In genomic region chr14:89277229-89277628, GRCh38 we compare ENCODE assay signal across 16 cellular contexts.
DNase-seq lines count a peak whose midpoint lies in the region; ATAC-seq and TF ChIP-seq lines count a peak whose summit lies in the region.
"Had no signal": no experiment of that assay in that cellular context is flagged by ENCODE, and none has a peak within 500 bp of the region (broad histone marks: within the 10 kb centered on the region; RNA-seq: fewer than 3 reads in every experiment).

No MANE protein-coding gene starts in this region.

- CTCF ChIA-PET in activated CD8-positive, alpha-beta T cell treated with anti-CD3 and anti-CD28 coated beads for 36 hours (lab: Charles Lee): no interaction called here
- CTCF ChIA-PET in activated CD8-positive, alpha-beta T cell treated with anti-CD3 and anti-CD28 coated beads, Interleukin-2, amount 10 ng/mL, durations not matched to agents 7 days and 5 days (lab: Charles Lee): interaction anchor here (1.0 kb wide), 1 partner anchor 75 kb away, joined by 4 read pairs; no protein-coding TSS in a partner anchor
- CTCF ChIA-PET in activated CD4-positive, alpha-beta memory T cell treated with anti-CD3 and anti-CD28 coated beads for 36 hours (lab: Charles Lee): no interaction called here

- POLR2A ChIA-PET in activated CD8-positive, alpha-beta T cell treated with anti-CD3 and anti-CD28 coated beads for 36 hours (lab: Charles Lee): interaction anchor here (0.6 kb wide), 1 partner anchor 81 kb away, joined by 3 read pairs; no protein-coding TSS in a partner anchor
- POLR2A ChIA-PET in activated CD8-positive, alpha-beta T cell treated with anti-CD3 and anti-CD28 coated beads, Interleukin-2, amount 10 ng/mL, durations not matched to agents 7 days and 5 days (lab: Charles Lee): interaction anchor here (0.9 kb wide), 1 partner anchor 139 kb away, joined by 3 read pairs; no protein-coding TSS in a partner anchor
- POLR2A ChIA-PET in activated CD4-positive, alpha-beta memory T cell treated with anti-CD3 and anti-CD28 coated beads for 36 hours (lab: Charles Lee): interaction anchor here (1.1 kb wide), 1 partner anchor 88 kb away, joined by 3 read pairs; no protein-coding TSS in a partner anchor

- no peaks in the 10 kb centered on the region for H3K27me3 Mint-ChIP-seq in activated CD8-positive, alpha-beta T cell treated with anti-CD3 and anti-CD28 coated beads for 36 hours
- no peaks in the 10 kb centered on the region for H3K27me3 Mint-ChIP-seq in activated CD8-positive, alpha-beta T cell treated with anti-CD3 and anti-CD28 coated beads, Interleukin-2, amount 10 ng/mL, durations not matched to agents 7 days and 5 days (ENCODE audit: low read depth)
- H3K27me3 Mint-ChIP-seq in activated CD4-positive, alpha-beta memory T cell treated with anti-CD3 and anti-CD28 coated beads for 36 hours: no peaks in the 10 kb centered on the region
- H3K27me3 Mint-ChIP-seq in natural killer cell treated with Interleukin-12 subunit alpha and Interleukin-12 subunit beta and Interleukin-15 and Interleukin-18, amount 100 ng/mL, for 72 hours: no peaks in the 10 kb centered on the region

- ATAC-seq in activated CD8-positive, alpha-beta T cell treated with anti-CD3 and anti-CD28 coated beads for 36 hours: peak; percentile 10
- ATAC-seq in activated CD8-positive, alpha-beta T cell treated with anti-CD3 and anti-CD28 coated beads, Interleukin-2, amount 10 ng/mL, durations not matched to agents 7 days and 5 days: no peak
- no peak for ATAC-seq in natural killer cell treated with Interleukin-12 subunit alpha and Interleukin-12 subunit beta and Interleukin-15 and Interleukin-18, amount 100 ng/mL, for 72 hours
- no peak for ATAC-seq in HG02852 (IDR thresholded peaks at IDR 0.05; ENCODE audit: unreplicated experiment)
- ATAC-seq: CD8-positive, alpha-beta T cell; left colon had no signal

- H3K9me3 Mint-ChIP-seq in activated CD8-positive, alpha-beta T cell treated with anti-CD3 and anti-CD28 coated beads for 36 hours: peaks cover 9% of the 10 kb centered on the region
- no peaks in the 10 kb centered on the region for H3K9me3 Mint-ChIP-seq in activated CD8-positive, alpha-beta T cell treated with anti-CD3 and anti-CD28 coated beads, Interleukin-2, amount 10 ng/mL, durations not matched to agents 7 days and 5 days (ENCODE audit: insufficient read depth)
- no peaks in the 10 kb centered on the region for H3K9me3 Mint-ChIP-seq in activated CD4-positive, alpha-beta memory T cell treated with anti-CD3 and anti-CD28 coated beads for 36 hours
- peaks cover 6% of the 10 kb centered on the region for H3K9me3 Mint-ChIP-seq in natural killer cell treated with Interleukin-12 subunit alpha and Interleukin-12 subunit beta and Interleukin-15 and Interleukin-18, amount 100 ng/mL, for 72 hours
- H3K9me3 Mint-ChIP-seq: activated naive CD4-positive, alpha-beta T cell treated with anti-CD3 and anti-CD28 coated beads for 36 hours; CD8-positive, alpha-beta T cell had no signal

- no peak for TF ChIP-seq CTCF in activated CD8-positive, alpha-beta T cell treated with anti-CD3 and anti-CD28 coated beads for 36 hours (IDR thresholded peaks at IDR 0.05)

- peaks cover 76% of the 10 kb centered on the region for H3K36me3 Mint-ChIP-seq in activated CD8-positive, alpha-beta T cell treated with anti-CD3 and anti-CD28 coated beads for 36 hours (ENCODE audit: low read depth)
- peaks cover 51% of the 10 kb centered on the region for H3K36me3 Mint-ChIP-seq in activated CD8-positive, alpha-beta T cell treated with anti-CD3 and anti-CD28 coated beads, Interleukin-2, amount 10 ng/mL, durations not matched to agents 7 days and 5 days (ENCODE audit: low read depth)
- H3K36me3 Mint-ChIP-seq in activated CD4-positive, alpha-beta memory T cell treated with anti-CD3 and anti-CD28 coated beads for 36 hours: peaks cover 28% of the 10 kb centered on the region
- H3K36me3 Mint-ChIP-seq in natural killer cell treated with Interleukin-12 subunit alpha and Interleukin-12 subunit beta and Interleukin-15 and Interleukin-18, amount 100 ng/mL, for 72 hours: peaks cover 32% of the 10 kb centered on the region

- peak overlapping the region; percentile 41 for H3K4me3 Mint-ChIP-seq in activated CD8-positive, alpha-beta T cell treated with anti-CD3 and anti-CD28 coated beads for 36 hours
- no peak overlapping the region for H3K4me3 Mint-ChIP-seq in activated CD8-positive, alpha-beta T cell treated with anti-CD3 and anti-CD28 coated beads, Interleukin-2, amount 10 ng/mL, durations not matched to agents 7 days and 5 days
- H3K4me3 Mint-ChIP-seq in activated CD4-positive, alpha-beta memory T cell treated with anti-CD3 and anti-CD28 coated beads for 36 hours: no peak overlapping the region
- peak overlapping the region; percentile 70 for H3K4me3 Mint-ChIP-seq in natural killer cell treated with Interleukin-12 subunit alpha and Interleukin-12 subunit beta and Interleukin-15 and Interleukin-18, amount 100 ng/mL, for 72 hours
- H3K4me3 Mint-ChIP-seq: activated naive CD4-positive, alpha-beta T cell treated with anti-CD3 and anti-CD28 coated beads for 36 hours; CD8-positive, alpha-beta T cell had no signal

- DNase-seq in activated CD8-positive, alpha-beta T cell treated with anti-CD3 and anti-CD28 coated beads for 36 hours: peak; percentile 16
- DNase-seq in activated CD8-positive, alpha-beta T cell treated with anti-CD3 and anti-CD28 coated beads, Interleukin-2, amount 10 ng/mL, durations not matched to agents 7 days and 5 days: no peak
- DNase-seq in NCI-H2107 (lab: John Stamatoyannopoulos, UW): peak; percentile 92
- DNase-seq in activated CD4-positive, alpha-beta memory T cell treated with anti-CD3 and anti-CD28 coated beads for 36 hours: no peak
- no peak for DNase-seq in natural killer cell treated with Interleukin-12 subunit alpha and Interleukin-12 subunit beta and Interleukin-15 and Interleukin-18, amount 100 ng/mL, for 72 hours (ENCODE audit: low spot score)
- DNase-seq in AML-193 (lab: John Stamatoyannopoulos, UW): no peak
- DNase-seq in globus pallidus (ENCODE audit: low spot score): no peak
- DNase-seq: activated CD4-positive, alpha-beta T cell treated with anti-CD3 and anti-CD28 coated beads, Interleukin-2, amount 50 U/mL, for 4 hours; activated naive CD4-positive, alpha-beta T cell treated with anti-CD3 and anti-CD28 coated beads for 36 hours; brain microvascular endothelial cell; CD8-positive, alpha-beta T cell; dorsolateral prefrontal cortex; GM23248; left colon; NCI-H2081 treated with DMSO at 0.1 percent for 48 hours had no signal

- peak overlapping the region; percentile 99 for H3K27ac Mint-ChIP-seq in activated CD8-positive, alpha-beta T cell treated with anti-CD3 and anti-CD28 coated beads for 36 hours
- no peak overlapping the region for H3K27ac Mint-ChIP-seq in activated CD8-positive, alpha-beta T cell treated with anti-CD3 and anti-CD28 coated beads, Interleukin-2, amount 10 ng/mL, durations not matched to agents 7 days and 5 days
- H3K27ac Mint-ChIP-seq in activated CD4-positive, alpha-beta memory T cell treated with anti-CD3 and anti-CD28 coated beads for 36 hours: peak overlapping the region; percentile 94
- peak overlapping the region; percentile 99 to 100 for H3K27ac Mint-ChIP-seq in natural killer cell treated with Interleukin-12 subunit alpha and Interleukin-12 subunit beta and Interleukin-15 and Interleukin-18, amount 100 ng/mL, for 72 hours

- intact Hi-C loops in activated CD8-positive, alpha-beta T cell treated with anti-CD3 and anti-CD28 coated beads for 36 hours (cut with micrococcal nuclease): loop anchor here (5.0 kb wide), 1 partner anchor 140 kb away; the partner anchor contains the start of gene FOXN3
- intact Hi-C loops in activated CD4-positive, alpha-beta memory T cell treated with anti-CD3 and anti-CD28 coated beads for 36 hours (cut with micrococcal nuclease): loop anchor here (2.0 to 10.0 kb wide), 5 partner anchors 65 to 238 kb away; partner anchors contain the start of gene FOXN3

- H3K4me1 Mint-ChIP-seq in activated CD8-positive, alpha-beta T cell treated with anti-CD3 and anti-CD28 coated beads for 36 hours (ENCODE audit: low read depth): peaks cover 90% of the 10 kb centered on the region
- H3K4me1 Mint-ChIP-seq in activated CD8-positive, alpha-beta T cell treated with anti-CD3 and anti-CD28 coated beads, Interleukin-2, amount 10 ng/mL, durations not matched to agents 7 days and 5 days (ENCODE audit: low read depth): peaks cover 68% of the 10 kb centered on the region
- peaks cover 79% of the 10 kb centered on the region for H3K4me1 Mint-ChIP-seq in activated CD4-positive, alpha-beta memory T cell treated with anti-CD3 and anti-CD28 coated beads for 36 hours (ENCODE audit: low read depth)
- peaks cover 79 to 80% of the 10 kb centered on the region in 2 donors for H3K4me1 Mint-ChIP-seq in natural killer cell treated with Interleukin-12 subunit alpha and Interleukin-12 subunit beta and Interleukin-15 and Interleukin-18, amount 100 ng/mL, for 72 hours (ENCODE audit: low read depth in 2 of 2)

Comparison
In these comparisons a context has a peak if more than half of its experiments do, and no peak if none do; other contexts are left out.
1. DNase-seq: peak in activated CD8-positive, alpha-beta T cell treated with anti-CD3 and anti-CD28 coated beads for 36 hours (single experiment) and NCI-H2107 (single experiment); none in activated CD8-positive, alpha-beta T cell treated with anti-CD3 and anti-CD28 coated beads, Interleukin-2, amount 10 ng/mL, durations not matched to agents 7 days and 5 days (single experiment), activated CD4-positive, alpha-beta memory T cell treated with anti-CD3 and anti-CD28 coated beads for 36 hours (single experiment), natural killer cell treated with Interleukin-12 subunit alpha and Interleukin-12 subunit beta and Interleukin-15 and Interleukin-18, amount 100 ng/mL, for 72 hours (single experiment), AML-193 (0 of 2) and globus pallidus (single experiment).
2. H3K4me3 Mint-ChIP-seq: peak in activated CD8-positive, alpha-beta T cell treated with anti-CD3 and anti-CD28 coated beads for 36 hours (single experiment) and natural killer cell treated with Interleukin-12 subunit alpha and Interleukin-12 subunit beta and Interleukin-15 and Interleukin-18, amount 100 ng/mL, for 72 hours (single experiment); none in activated CD8-positive, alpha-beta T cell treated with anti-CD3 and anti-CD28 coated beads, Interleukin-2, amount 10 ng/mL, durations not matched to agents 7 days and 5 days (single experiment) and activated CD4-positive, alpha-beta memory T cell treated with anti-CD3 and anti-CD28 coated beads for 36 hours (single experiment).